21 cellular contexts compared by ENCODE assay signal in genomic region chr10:70726909-70727495, GRCh38. TPM values are rescaled to one million over a fixed set of nuclear protein-coding genes. Genes with fewer than 3 reads are reported as not detected.
DNase-seq lines count a peak whose midpoint lies in the region; ATAC-seq and TF ChIP-seq lines count a peak whose summit lies in the region.
"Had no signal": no experiment of that assay in that cellular context is flagged by ENCODE, and none has a peak within 500 bp of the region (broad histone marks: within the 10 kb centered on the region; RNA-seq: fewer than 3 reads in every experiment).

No MANE protein-coding gene starts in this region.

- BruUV-seq in Calu3 (replicated peaks; lab: Mats Ljungman, UMichigan): no TSS peak

- peaks cover 94% of the 10 kb centered on the region for H3K27me3 Mint-ChIP-seq in Calu3 (ENCODE audit: unreplicated experiment)

- no peak for TF ChIP-seq CTCF in Calu3 (IDR thresholded peaks at IDR 0.05; ENCODE audit: unreplicated experiment)
- TF ChIP-seq CTCF in gastroesophageal sphincter (IDR thresholded peaks at IDR 0.05): no peak

- no peak overlapping the region for H3K4me3 Mint-ChIP-seq in Calu3 (ENCODE audit: low read depth, unreplicated experiment)
- H3K4me3 Mint-ChIP-seq: CD14-positive monocyte had no signal

- H3K27me3 ChIP-seq in gastroesophageal sphincter: no peaks in the 10 kb centered on the region

- no peak for ATAC-seq in gastroesophageal sphincter
- ATAC-seq: Panc1 had no signal

- TF ChIP-seq EP300 in gastroesophageal sphincter (IDR thresholded peaks at IDR 0.05): no peak

- no peaks in the 10 kb centered on the region for H3K4me1 Mint-ChIP-seq in Calu3 (ENCODE audit: low read depth, unreplicated experiment)
- H3K4me1 Mint-ChIP-seq: CD14-positive monocyte had no signal

- no peak overlapping the region for H3K27ac Mint-ChIP-seq in Calu3 (ENCODE audit: unreplicated experiment)

- no peak for TF ChIP-seq POLR2A in gastroesophageal sphincter (IDR thresholded peaks at IDR 0.05)

- intact Hi-C loops in posterior cingulate gyrus (cut with DNase I): no loop called here
- intact Hi-C loops in Calu3 (cut with micrococcal nuclease; ENCODE audit: unreplicated experiment): no loop called here

- H3K9me3 Mint-ChIP-seq in Calu3 (ENCODE audit: low read depth, unreplicated experiment): no peaks in the 10 kb centered on the region

- DNase-seq in COLO829 (ENCODE audit: low spot score) (peak; percentile 8), caudate nucleus (lab: John Stamatoyannopoulos, UW) (peak in 52 of 61 donors; percentile 3 to 82 (median 46)), hypothalamus (lab: John Stamatoyannopoulos, UW) (peak in 39 of 51 donors; percentile 5 to 83 (median 47)), posterior cingulate gyrus (peak in 9 of 10 donors; percentile 31 to 94 (median 56)), Calu3 (no peak), 8988T (no peak), T1000 (lab: John Stamatoyannopoulos, UW) (no peak)
- DNase-seq: DMS79 treated with DMSO at 0.1 percent for 48 hours, GDM1, GOT3, KG1, NCI-H1105, NCI-H187 treated with DMSO at 0.1 percent for 48 hours, NCI-H2171, NCI-H446 treated with DMSO at 0.1 percent for 48 hours, NCI-H748 treated with DMSO at 0.1 percent for 48 hours, SHP77 had no signal

- no peaks in the 10 kb centered on the region for H3K36me3 Mint-ChIP-seq in Calu3 (ENCODE audit: insufficient read depth, unreplicated experiment)
- H3K36me3 Mint-ChIP-seq: CD14-positive monocyte had no signal

- CTCF ChIA-PET in Calu3 (lab: Charles Lee): no interaction called here

- peaks cover 0 to 6% (median 0%) of the 10 kb centered on the region in 3 donors for H3K4me1 ChIP-seq in gastroesophageal sphincter

- WGBS in gastroesophageal sphincter (ENCODE audit: low coverage in 1 of 2), 2 donors: 93 to 100% methylated on average over 3 of the region's 10 CpGs

- H3K27ac ChIP-seq in caudate nucleus (ENCODE audit: low read depth, low read length) (no peak overlapping the region), gastroesophageal sphincter (no peak overlapping the region)

- H3K36me3 ChIP-seq in gastroesophageal sphincter: no peaks in the 10 kb centered on the region

- no peaks in the 10 kb centered on the region for H3K9me3 ChIP-seq in gastroesophageal sphincter

- no peak overlapping the region for H3K4me3 ChIP-seq in gastroesophageal sphincter

RNA-seq across cellular contexts. Expression of gene ADAMTS14, which starts 54.7 kb away (rescaled TPM):
- total RNA-seq in Calu3 (2022) (0.12 and 0.14 TPM in 2 replicates), gastroesophageal sphincter (under 1 TPM in 2 of 4 donors, not detected in 2; 0.04 to 0.27 TPM)
- total RNA-seq: MCF 10A had no signal

RNA-seq across cellular contexts. Expression of gene TBATA, which starts 58.2 kb away (rescaled TPM):
- not detected in 2 replicates for total RNA-seq in Calu3 (2022)
- not detected for total RNA-seq in gastroesophageal sphincter
- total RNA-seq: MCF 10A had no signal

Comparison
In these comparisons a context has a peak if more than half of its experiments do, and no peak if none do; other contexts are left out.
1. DNase-seq: peak in COLO829 (single experiment), caudate nucleus (52 of 61), hypothalamus (39 of 51) and posterior cingulate gyrus (9 of 10); none in Calu3 (single experiment), 8988T (single experiment) and T1000 (single experiment).